In genomic region chr2:49029406-49029805, GRCh38 we compare ENCODE assay signal across 16 cellular contexts.
DNase-seq lines count a peak whose midpoint lies in the region; ATAC-seq and TF ChIP-seq lines count a peak whose summit lies in the region.
"Had no signal": no experiment of that assay in that cellular context is flagged by ENCODE, and none has a peak within 500 bp of the region (broad histone marks: within the 10 kb centered on the region; RNA-seq: fewer than 3 reads in every experiment).

No MANE protein-coding gene starts in this region.

- no peaks in the 10 kb centered on the region for H4K20me1 ChIP-seq in osteoblast (ENCODE audit: insufficient read depth, low read length)
- H4K20me1 ChIP-seq: BLaER1 had no signal

- no peak overlapping the region for H3K4me2 ChIP-seq in osteoblast (ENCODE audit: insufficient read depth, low read length)
- H3K4me2 ChIP-seq: BLaER1 had no signal

- H3K79me2 ChIP-seq in osteoblast (ENCODE audit: insufficient read depth, low read length) = no peaks in the 10 kb centered on the region

- H3K27ac Mint-ChIP-seq in glutamatergic neuron (ENCODE audit: unreplicated experiment) = peak overlapping the region; percentile 73
- H3K27ac Mint-ChIP-seq: CD14-positive monocyte; CD4-positive, alpha-beta memory T cell; HFFc6 had no signal

- H3K4me1 ChIP-seq in osteoblast (ENCODE audit: insufficient read depth, low read length) = no peaks in the 10 kb centered on the region
- H3K4me1 ChIP-seq: BLaER1 had no signal

- peak; percentile 13 for DNase-seq in COLO829 (ENCODE audit: low spot score)
- DNase-seq in SK-MEL-5 (ENCODE audit: low read depth, low spot score) = peak; percentile 57
- no peak for DNase-seq in glutamatergic neuron
- DNase-seq in osteoblast (ENCODE audit: insufficient read length, low spot score, missing footprints) = peak; percentile 70
- no peak for DNase-seq in NCI-H1930 (lab: John Stamatoyannopoulos, UW)
- no peak for DNase-seq in DMS 273 (lab: John Stamatoyannopoulos, UW; ENCODE audit: unreplicated experiment)
- DNase-seq: 8988T; CD4-positive, alpha-beta memory T cell; GOT3; H7; HFFc6 had no signal

- H3K9me3 ChIP-seq in osteoblast (ENCODE audit: low read depth, low read length) = no peaks in the 10 kb centered on the region
- H3K9me3 ChIP-seq: BLaER1 had no signal

- TF ChIP-seq CTCF in glutamatergic neuron (IDR thresholded peaks at IDR 0.05; ENCODE audit: partially characterized antibody, unreplicated experiment) (no peak), osteoblast (IDR thresholded peaks at IDR 0.05; ENCODE audit: extremely low read depth, low read depth, low read length) (no peak)

- in situ Hi-C loops in SK-MEL-5 (cut with HindIII; ENCODE audit: low pct_unique_long_range_greater_than_20kb, low sequenced_read_pairs) = no loop called here

- H3K36me3 Mint-ChIP-seq in glutamatergic neuron (ENCODE audit: unreplicated experiment) = no peaks in the 10 kb centered on the region
- H3K36me3 Mint-ChIP-seq: CD14-positive monocyte; CD4-positive, alpha-beta memory T cell had no signal

- H3K4me1 Mint-ChIP-seq in glutamatergic neuron (ENCODE audit: low read depth, unreplicated experiment) = peaks cover 41% of the 10 kb centered on the region
- H3K4me1 Mint-ChIP-seq: CD14-positive monocyte; CD4-positive, alpha-beta memory T cell had no signal

- H2AFZ ChIP-seq in osteoblast (ENCODE audit: low read length) = no peak overlapping the region

- H3K27me3 ChIP-seq in osteoblast (ENCODE audit: insufficient read depth, low read length) = no peaks in the 10 kb centered on the region
- H3K27me3 ChIP-seq: BLaER1 had no signal

- H3K27ac ChIP-seq in osteoblast (ENCODE audit: low read depth, low read length) = no peak overlapping the region
- H3K27ac ChIP-seq: BLaER1 had no signal

- H3K4me3 Mint-ChIP-seq in glutamatergic neuron (ENCODE audit: unreplicated experiment) = no peak overlapping the region
- H3K4me3 Mint-ChIP-seq: CD14-positive monocyte; CD4-positive, alpha-beta memory T cell; HFFc6 had no signal

- H3K27me3 Mint-ChIP-seq in glutamatergic neuron (ENCODE audit: unreplicated experiment) = peaks cover 2% of the 10 kb centered on the region
- H3K27me3 Mint-ChIP-seq: CD4-positive, alpha-beta memory T cell had no signal

- H3K4me3 ChIP-seq in osteoblast (ENCODE audit: insufficient read depth, low read length) = no peak overlapping the region
- H3K4me3 ChIP-seq: BLaER1 had no signal

- no peak for ATAC-seq in HG03135 (IDR thresholded peaks at IDR 0.05; ENCODE audit: unreplicated experiment)
- no peak for ATAC-seq in GM19463 (IDR thresholded peaks at IDR 0.05; ENCODE audit: unreplicated experiment)
- ATAC-seq: HCT116 had no signal

- no peaks in the 10 kb centered on the region for H3K36me3 ChIP-seq in osteoblast (ENCODE audit: insufficient read depth, low read length)
- H3K36me3 ChIP-seq: BLaER1 had no signal

- H3K9me3 Mint-ChIP-seq in glutamatergic neuron (ENCODE audit: unreplicated experiment) = peaks cover 8% of the 10 kb centered on the region
- H3K9me3 Mint-ChIP-seq: CD4-positive, alpha-beta memory T cell had no signal

Comparison
In these comparisons a context has a peak if more than half of its experiments do, and no peak if none do; other contexts are left out.
1. DNase-seq: peak in COLO829 (single experiment), SK-MEL-5 (single experiment) and osteoblast (single experiment); none in glutamatergic neuron (single experiment), NCI-H1930 (0 of 2) and DMS 273 (single experiment).